ENCODE assay signal across 12 cellular contexts in the genomic region with DNA sequence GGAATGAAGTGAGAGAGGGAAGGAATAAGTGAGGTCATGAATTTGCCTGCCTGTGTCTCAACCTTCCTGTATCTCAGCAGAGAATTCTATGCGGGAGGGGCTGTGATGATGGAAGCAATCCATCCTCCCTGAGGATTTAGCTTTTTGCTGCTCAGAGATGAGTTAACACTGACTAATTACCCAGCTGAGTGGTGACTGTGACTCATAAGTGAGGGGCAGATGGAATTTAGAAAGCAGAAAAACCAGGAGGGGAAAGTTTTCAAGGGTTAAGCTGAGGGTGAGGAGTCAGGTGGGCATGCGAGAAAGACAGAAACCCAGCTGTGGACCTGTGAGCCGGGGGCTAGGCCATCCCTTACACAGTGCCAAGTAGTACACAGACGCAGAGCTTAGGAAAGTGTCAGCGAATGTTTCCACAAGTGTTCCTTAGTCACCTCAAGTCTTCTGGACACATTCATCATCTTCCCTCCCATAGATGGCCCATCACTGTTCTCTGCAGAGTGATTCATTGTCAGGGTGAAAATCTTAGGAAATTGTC.
DNase-seq lines count a peak whose midpoint lies in the region; ATAC-seq, FAIRE-seq and TF ChIP-seq lines count a peak whose summit lies in the region.
"Had no signal": no experiment of that assay in that cellular context is flagged by ENCODE, and none has a peak within 500 bp of the region (broad histone marks: within the 10 kb centered on the region; RNA-seq: fewer than 3 reads in every experiment).

No MANE protein-coding gene starts in this region.

- no peak for TF ChIP-seq POLR2A in gastrocnemius medialis (IDR thresholded peaks at IDR 0.05)

- H3K4me3 Mint-ChIP-seq in natural killer cell, result no peak overlapping the region
- H3K4me3 Mint-ChIP-seq: T-cell had no signal

- no peaks in the 10 kb centered on the region for H3K9me3 ChIP-seq in gastrocnemius medialis
- H3K9me3 ChIP-seq: thoracic aorta had no signal

- no peaks in the 10 kb centered on the region for H3K36me3 Mint-ChIP-seq in natural killer cell
- H3K36me3 Mint-ChIP-seq: T-cell had no signal

- H3K4me1 Mint-ChIP-seq in natural killer cell, result no peaks in the 10 kb centered on the region
- H3K4me1 Mint-ChIP-seq: T-cell had no signal

- H3K27me3 ChIP-seq in gastrocnemius medialis, result no peaks in the 10 kb centered on the region

- FAIRE-seq in RCC 7860 (lab: Jason Lieb, UNC), result peak; percentile 16
- FAIRE-seq: frontal cortex had no signal

- peak overlapping the region in 1 of 4 donors; percentile 47 for H3K27ac ChIP-seq in gastrocnemius medialis
- H3K27ac ChIP-seq: thoracic aorta had no signal

- in situ Hi-C loops in gastrocnemius medialis (cut with MboI; ENCODE audit: low sequenced_read_pairs in 4 of 4), result no loop called here

- no peak overlapping the region for H3K27ac Mint-ChIP-seq in natural killer cell
- H3K27ac Mint-ChIP-seq: T-cell had no signal

- H3K4me1 ChIP-seq in gastrocnemius medialis, result no peaks in the 10 kb centered on the region

- no peak overlapping the region for H3K4me3 ChIP-seq in fibroblast of pulmonary artery (replicated peaks; ENCODE audit: low read depth, low read length)
- no peak overlapping the region for H3K4me3 ChIP-seq in gastrocnemius medialis
- H3K4me3 ChIP-seq: thoracic aorta had no signal

- H3K36me3 ChIP-seq in gastrocnemius medialis, result no peaks in the 10 kb centered on the region
- H3K36me3 ChIP-seq: thoracic aorta had no signal

- no peaks in the 10 kb centered on the region for H3K27me3 Mint-ChIP-seq in natural killer cell (ENCODE audit: low read depth in 2 of 2)

- intact Hi-C loops in gastrocnemius medialis (cut with DNase I; ENCODE audit: low total_unique reads), result no loop called here
- intact Hi-C loops in natural killer cell (cut with micrococcal nuclease), result no loop called here

- DNase-seq in H4 (ENCODE audit: low spot score), result peak; percentile 66
- peak; percentile 74 for DNase-seq in RCC 7860 (ENCODE audit: low spot score)
- DNase-seq in fibroblast of pulmonary artery (ENCODE audit: low read depth), result peak; percentile 87
- peak; percentile 13 to 37 for DNase-seq in gastrocnemius medialis
- no peak for DNase-seq in NCI-H2196 (lab: John Stamatoyannopoulos, UW; ENCODE audit: unreplicated experiment)
- no peak for DNase-seq in natural killer cell
- DNase-seq: KG1, T-cell had no signal

- TF ChIP-seq CTCF in fibroblast of pulmonary artery (IDR thresholded peaks at IDR 0.05; ENCODE audit: low read length, missing control alignments), result no peak
- TF ChIP-seq CTCF in gastrocnemius medialis (IDR thresholded peaks at IDR 0.05 in 4 of 5, conservative IDR thresholded peaks at IDR 0.05 in 1 of 5), result no peak
- no peak for TF ChIP-seq CTCF in natural killer cell (IDR thresholded peaks at IDR 0.05)

- ATAC-seq in gastrocnemius medialis (peak; percentile 78 to 84), natural killer cell (no peak), HG02973 (IDR thresholded peaks at IDR 0.05; ENCODE audit: unreplicated experiment) (no peak), HG02981 (IDR thresholded peaks at IDR 0.05; ENCODE audit: unreplicated experiment) (no peak)
- ATAC-seq: T-cell had no signal

- peaks cover 2 to 3% of the 10 kb centered on the region in 2 donors for H3K9me3 Mint-ChIP-seq in natural killer cell

Comparison
In these comparisons a context has a peak if more than half of its experiments do, and no peak if none do; other contexts are left out.
1. DNase-seq: peak in H4 (single experiment), RCC 7860 (single experiment), fibroblast of pulmonary artery (single experiment) and gastrocnemius medialis (2 of 2); none in NCI-H2196 (single experiment) and natural killer cell (single experiment).
2. ATAC-seq: peak in gastrocnemius medialis (2 of 2); none in natural killer cell (0 of 3), HG02973 (single experiment) and HG02981 (single experiment).